8 cellular contexts compared by ENCODE assay signal in the genomic region with DNA sequence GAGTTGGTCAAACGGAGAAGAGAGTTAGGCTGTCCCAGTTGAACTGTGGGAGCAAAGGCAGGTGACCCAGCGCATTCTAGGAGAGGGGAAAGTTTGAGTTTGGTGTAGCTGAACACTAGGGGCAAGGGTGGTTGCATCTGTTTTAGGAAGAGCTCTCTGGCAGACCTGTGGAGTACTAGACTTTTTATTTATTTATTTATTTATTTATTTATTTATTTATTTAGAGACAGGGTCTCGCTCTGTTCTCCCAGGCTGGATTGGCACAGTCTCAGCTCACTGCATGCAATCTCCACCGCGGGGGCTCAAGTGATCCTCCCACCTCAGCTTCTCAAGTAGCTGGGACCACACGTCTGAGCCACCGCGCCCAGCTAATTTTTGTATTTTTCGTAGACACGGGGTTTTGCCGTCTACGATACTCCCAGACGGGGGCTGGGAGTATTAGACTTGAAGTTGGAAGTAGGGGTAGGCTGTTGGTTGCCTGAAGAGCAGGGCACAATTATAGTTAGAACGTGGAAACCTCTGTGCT. TPM values are rescaled to one million over a fixed set of nuclear protein-coding genes. Genes with fewer than 3 reads are reported as not detected.
DNase-seq lines count a peak whose midpoint lies in the region; ATAC-seq and TF ChIP-seq lines count a peak whose summit lies in the region.

No MANE protein-coding gene starts in this region.

- H3K4me3 ChIP-seq in BLaER1 treated with 17β-estradiol and CSF1 and Interleukin-3, amounts not matched to agents 10 nM and 100 nM = peak overlapping the region in 3 of 10 experiments; percentile 83 to 90 (median 85); a peak in 2 of 20 replicates
- peak overlapping the region; percentile 85 for H3K4me3 ChIP-seq in Loucy (ENCODE audit: low read length, poor library complexity, severe bottlenecking)
- no peak overlapping the region for H3K4me3 ChIP-seq in osteoblast (ENCODE audit: insufficient read depth, low read length)

- peak overlapping the region in 10 of 11 experiments; percentile 43 to 92 (median 86); a peak in 19 of 22 replicates for H3K27ac ChIP-seq in BLaER1 treated with 17β-estradiol and CSF1 and Interleukin-3, amounts not matched to agents 10 nM and 100 nM
- H3K27ac ChIP-seq in osteoblast (ENCODE audit: low read depth, low read length) = no peak overlapping the region

- no peaks in the 10 kb centered on the region for H3K36me3 ChIP-seq in BLaER1 treated with 17β-estradiol and CSF1 and Interleukin-3, amounts not matched to agents 10 nM and 100 nM
- H3K36me3 ChIP-seq in Loucy (ENCODE audit: insufficient read depth, low read length) (no peaks in the 10 kb centered on the region), osteoblast (ENCODE audit: insufficient read depth, low read length) (no peaks in the 10 kb centered on the region)

- no peaks in the 10 kb centered on the region for H3K27me3 ChIP-seq in BLaER1 treated with 17β-estradiol and CSF1 and Interleukin-3, amounts not matched to agents 10 nM and 100 nM
- H3K27me3 ChIP-seq in Loucy (ENCODE audit: insufficient read depth, low read length, poor library complexity, severe bottlenecking) = no peaks in the 10 kb centered on the region
- H3K27me3 ChIP-seq in osteoblast (ENCODE audit: insufficient read depth, low read length) = no peaks in the 10 kb centered on the region

- 0 out of 2 replicates have a peak, but pooled peaks cover 3% of the 10 kb centered on the region for H3F3A ChIP-seq in Loucy (ENCODE audit: low read depth)

- H3K79me2 ChIP-seq in Loucy (ENCODE audit: insufficient read depth, low read length) (0 out of 2 replicates have a peak, but pooled peaks cover 16% of the 10 kb centered on the region), osteoblast (ENCODE audit: insufficient read depth, low read length) (peaks cover 7% of the 10 kb centered on the region)

- H2AFZ ChIP-seq in Loucy (ENCODE audit: low read length) = peak overlapping the region; percentile 76; the same call in 1 of the 2 replicates
- H2AFZ ChIP-seq in osteoblast (ENCODE audit: low read length) = peak overlapping the region; percentile 89

- no peak for ATAC-seq in GM18517 (IDR thresholded peaks at IDR 0.05; ENCODE audit: unreplicated experiment)

- peak overlapping the region in 5 of 11 experiments; percentile 93 to 97 (median 95); a peak in 7 of 22 replicates for H3K9ac ChIP-seq in BLaER1 treated with 17β-estradiol and CSF1 and Interleukin-3, amounts not matched to agents 10 nM and 100 nM
- no peak overlapping the region for H3K9ac ChIP-seq in Loucy (ENCODE audit: low read depth, low read length, poor library complexity, severe bottlenecking)

- DNase-seq in dermis blood vessel endothelial cell (peak; percentile 2), osteoblast (ENCODE audit: insufficient read length, low spot score, missing footprints) (peak; percentile 69), DMS153 (lab: John Stamatoyannopoulos, UW) (no peak), NCI-H226 (no peak), DMS 273 (lab: John Stamatoyannopoulos, UW; ENCODE audit: unreplicated experiment) (no peak)

- H3K9me2 ChIP-seq in Loucy (replicated peaks; ENCODE audit: low read depth, low read length) = no peaks in the 10 kb centered on the region

- TF ChIP-seq CTCF in Loucy (conservative IDR thresholded peaks at IDR 0.05; ENCODE audit: low read length) (no peak), osteoblast (IDR thresholded peaks at IDR 0.05; ENCODE audit: extremely low read depth, low read depth, low read length) (no peak)

- peaks cover 34 to 87% (median 72%) of the 10 kb centered on the region in 10 experiments for H3K4me1 ChIP-seq in BLaER1 treated with 17β-estradiol and CSF1 and Interleukin-3, amounts not matched to agents 10 nM and 100 nM
- peaks cover 27% of the 10 kb centered on the region for H3K4me1 ChIP-seq in Loucy (ENCODE audit: insufficient read depth, low read length, poor library complexity, severe bottlenecking)
- peaks cover 9% of the 10 kb centered on the region for H3K4me1 ChIP-seq in osteoblast (ENCODE audit: insufficient read depth, low read length)

- H3K9me3 ChIP-seq in BLaER1 treated with 17β-estradiol and CSF1 and Interleukin-3, amounts not matched to agents 10 nM and 100 nM (replicated peaks in 1 of 11) = no peaks in the 10 kb centered on the region
- H3K9me3 ChIP-seq in Loucy (ENCODE audit: insufficient read depth, low read depth, low read length) (no peaks in the 10 kb centered on the region), osteoblast (ENCODE audit: low read depth, low read length) (no peaks in the 10 kb centered on the region)

- H3K4me2 ChIP-seq in BLaER1 treated with 17β-estradiol and CSF1 and Interleukin-3, amounts not matched to agents 10 nM and 100 nM = peak overlapping the region; percentile 87 to 99 (median 96); a peak in 21 of 22 replicates
- peak overlapping the region; percentile 96 for H3K4me2 ChIP-seq in Loucy (ENCODE audit: low read depth, low read length, poor library complexity, severe bottlenecking)
- H3K4me2 ChIP-seq in osteoblast (ENCODE audit: insufficient read depth, low read length) = no peak overlapping the region

- H4K20me1 ChIP-seq in BLaER1 treated with 17β-estradiol and CSF1 and Interleukin-3, amounts not matched to agents 10 nM and 100 nM = peaks cover 0 to 15% (median 0%) of the 10 kb centered on the region in 11 experiments; a peak in 5 of 22 replicates
- H4K20me1 ChIP-seq in Loucy (ENCODE audit: insufficient read depth, low read length, poor library complexity, severe bottlenecking) = no peaks in the 10 kb centered on the region
- no peaks in the 10 kb centered on the region for H4K20me1 ChIP-seq in osteoblast (ENCODE audit: insufficient read depth, low read length)

RNA-seq across cellular contexts. Expression of a gene that starts 0.9 kb away (rescaled TPM):
- total RNA-seq in dermis blood vessel endothelial cell (22.8 and 30.1 TPM in 2 replicates), osteoblast (9.8 and 11.2 TPM in 2 replicates)

Comparison
In these comparisons a context has a peak if more than half of its experiments do, and no peak if none do; other contexts are left out.
1. DNase-seq: peak in dermis blood vessel endothelial cell (single experiment) and osteoblast (single experiment); none in DMS153 (single experiment), NCI-H226 (single experiment) and DMS 273 (single experiment).